Comparison of ENCODE assay signal across 8 cellular contexts in genomic region chr11:14789879-14790484, GRCh38.
A peak's percentile ranks its signal among the peaks of the same experiment; 100 is the strongest.
DNase-seq lines count a peak whose midpoint lies in the region; ATAC-seq, FAIRE-seq and TF ChIP-seq lines count a peak whose summit lies in the region.

No MANE protein-coding gene starts in this region.

- TF ChIP-seq POLR2A in GM12892 (IDR thresholded peaks at IDR 0.05; ENCODE audit: low read depth, low read length): no peak

- H3K9me3 ChIP-seq in ascending aorta: no peaks in the 10 kb centered on the region

- no peaks in the 10 kb centered on the region for H3K36me3 ChIP-seq in ascending aorta

- TF ChIP-seq CTCF in D721Med (IDR thresholded peaks at IDR 0.05; ENCODE audit: insufficient read depth, missing control alignments): peak; percentile 57
- peak in 2 of 3 experiments; percentile 33 to 45 for TF ChIP-seq CTCF in ascending aorta (IDR thresholded peaks at IDR 0.05)

- ATAC-seq in HG03103 (IDR thresholded peaks at IDR 0.05; ENCODE audit: low read depth, unreplicated experiment) (peak; percentile 54), HG03025 (IDR thresholded peaks at IDR 0.05; ENCODE audit: low FRiP score, unreplicated experiment) (no peak)

- no peak overlapping the region for H3K4me3 ChIP-seq in ascending aorta

- intact Hi-C loops in ascending aorta (cut with DNase I): loop anchor here (2.0 to 10.0 kb wide), 2 partner anchors 117 to 285 kb away; partner anchors contain the start of gene CALCB

- no peaks in the 10 kb centered on the region for H3K4me1 ChIP-seq in ascending aorta

- no peak overlapping the region for H3K27ac ChIP-seq in ascending aorta

- no peaks in the 10 kb centered on the region for H3K27me3 ChIP-seq in ascending aorta

- no peak for DNase-seq in D721Med (ENCODE audit: insufficient read length, low spot score)
- DNase-seq in ascending aorta (ENCODE audit: low spot score in 2 of 2): no peak
- DNase-seq in lung microvascular endothelial cell (ENCODE audit: low read depth in 2 of 2): peak; percentile 31 to 35
- DNase-seq in activated gamma-delta T cell (lab: John Stamatoyannopoulos, UW): no peak
- DNase-seq in activated CD8-positive, alpha-beta memory T cell treated with anti-CD3 and anti-CD28 coated beads for 24 hours: no peak
- DNase-seq in GM12892 (ENCODE audit: insufficient read length): no peak

- FAIRE-seq in D721Med (lab: Jason Lieb, UNC) (no peak), GM12892 (lab: Jason Lieb, UNC) (no peak)

Comparison
In these comparisons a context has a peak if more than half of its experiments do, and no peak if none do; other contexts are left out.
1. DNase-seq: peak in lung microvascular endothelial cell (2 of 2); none in D721Med (single experiment), ascending aorta (0 of 2), activated gamma-delta T cell (single experiment), activated CD8-positive, alpha-beta memory T cell treated with anti-CD3 and anti-CD28 coated beads for 24 hours (single experiment) and GM12892 (single experiment).